In the genomic region with DNA sequence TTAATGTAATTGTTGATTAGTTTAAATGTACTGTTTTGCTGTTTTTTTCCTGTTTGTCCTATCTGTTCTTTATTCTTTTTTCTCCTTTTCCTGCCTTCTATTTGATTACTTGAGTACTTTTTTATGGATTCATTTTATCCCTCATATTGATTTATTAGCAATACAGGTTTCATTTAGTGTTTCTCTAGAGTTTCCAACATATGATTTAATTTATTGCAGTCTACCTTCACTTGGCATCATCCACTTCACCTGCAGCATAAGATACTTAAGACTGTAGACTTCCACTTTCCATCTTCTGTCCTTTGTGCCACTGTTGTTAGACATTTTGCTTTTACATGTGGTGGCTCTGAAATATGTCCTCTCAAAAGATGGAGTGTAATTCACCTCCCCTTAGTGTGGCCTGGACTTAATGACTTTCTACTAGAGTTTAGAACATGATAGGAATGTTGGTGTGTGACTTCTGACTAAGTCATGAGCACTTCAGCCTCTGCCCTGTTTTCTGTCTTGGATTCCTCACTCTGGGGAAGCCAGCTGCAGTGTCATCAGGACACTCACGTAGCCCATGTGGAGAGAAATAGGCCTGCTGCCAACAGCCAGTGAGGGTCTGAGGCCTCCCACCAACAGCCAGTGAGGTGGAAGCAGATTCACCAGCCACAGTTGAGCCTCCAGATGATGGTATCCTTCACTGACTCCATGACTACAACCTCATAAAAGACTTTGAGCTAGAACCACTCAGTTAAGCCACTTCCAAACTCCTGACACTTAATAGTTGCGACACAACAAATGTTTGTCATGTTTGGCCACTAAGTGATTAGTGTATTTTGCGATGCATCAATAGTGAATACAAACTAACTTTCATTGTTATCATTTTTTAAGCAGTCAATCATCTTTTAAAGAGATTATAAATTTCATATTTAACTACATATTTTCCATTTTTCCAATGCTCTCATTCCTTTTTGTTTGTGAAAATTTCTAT, we compare ENCODE assay signal across 29 cellular contexts.
"Had no signal": no experiment of that assay in that cellular context is flagged by ENCODE, and none has a peak within 500 bp of the region (broad histone marks: within the 10 kb centered on the region; RNA-seq: fewer than 3 reads in every experiment).

No MANE protein-coding gene starts in this region.

- H3K36me3 Mint-ChIP-seq: neural progenitor cell; stimulated activated effector memory CD8-positive, alpha-beta T cell treated with anti-CD3 and anti-CD28 coated beads, Interleukin-12 subunit alpha, Interleukin-12 subunit beta, amount 100 ng/mL, for 72 hours; type B pancreatic cell had no signal

- H3K4me2 ChIP-seq: neural progenitor cell had no signal

- H3K4me3 ChIP-seq: left lung, lower lobe of right lung, neural progenitor cell, ovary, right atrium auricular region, right lobe of liver, suprapubic skin, thoracic aorta, tibial artery, uterus had no signal

- H3K36me3 ChIP-seq: left lung, lower lobe of right lung, neural progenitor cell, ovary, right atrium auricular region, right lobe of liver, suprapubic skin, thoracic aorta, tibial artery, uterus had no signal

- H3K9ac ChIP-seq: neural progenitor cell had no signal

- H3K27me3 Mint-ChIP-seq: naive B cell; progenitor cell of endocrine pancreas; stimulated activated naive CD8-positive, alpha-beta T cell treated with anti-CD3 and anti-CD28 coated beads, Interleukin-15, Interleukin-2, amounts not matched to agents 100 ng/mL and 50 ng/mL, for 24 hours; type B pancreatic cell had no signal

- H2AFZ ChIP-seq: neural progenitor cell had no signal

- H3K4me3 Mint-ChIP-seq: immature natural killer cell; mesothelial cell of epicardium; natural killer cell; nephron progenitor cell; neural progenitor cell; stimulated activated effector memory CD8-positive, alpha-beta T cell treated with anti-CD3 and anti-CD28 coated beads, Interleukin-12 subunit alpha, Interleukin-12 subunit beta, amount 100 ng/mL, for 72 hours; stimulated activated naive CD8-positive, alpha-beta T cell treated with anti-CD3 and anti-CD28 coated beads, Interleukin-15, Interleukin-2, amounts not matched to agents 100 ng/mL and 50 ng/mL, for 24 hours; type B pancreatic cell had no signal

- H3K27ac Mint-ChIP-seq: immature natural killer cell; mesothelial cell of epicardium; natural killer cell; nephron progenitor cell; neural progenitor cell; progenitor cell of endocrine pancreas; stimulated activated effector memory CD8-positive, alpha-beta T cell treated with anti-CD3 and anti-CD28 coated beads, Interleukin-12 subunit alpha, Interleukin-12 subunit beta, amount 100 ng/mL, for 72 hours; stimulated activated naive CD8-positive, alpha-beta T cell treated with anti-CD3 and anti-CD28 coated beads, Interleukin-15, Interleukin-2, amounts not matched to agents 100 ng/mL and 50 ng/mL, for 24 hours; type B pancreatic cell had no signal

- DNase-seq: hypothalamus; immature natural killer cell; kidney; left colon; left lung; lower lobe of right lung; mammary epithelial cell; mesendoderm; naive B cell; natural killer cell; nephron progenitor cell; ovary; right lobe of liver; stimulated activated CD4-positive, alpha-beta T cell treated with anti-CD3 and anti-CD28 coated beads, Interleukin-12 subunit alpha, Interleukin-12 subunit beta, amount 100 ng/mL, for 4 hours; stimulated activated CD4-positive, alpha-beta T cell treated with anti-CD3 and anti-CD28 coated beads, Interleukin-15, amount 100 ng/mL, for 24 hours; stimulated activated CD4-positive, alpha-beta T cell treated with anti-CD3 and anti-CD28 coated beads, Interleukin-2, amount 100 ng/mL, for 24 hours; stimulated activated CD4-positive, alpha-beta T cell treated with anti-CD3 and anti-CD28 coated beads, Interleukin-4, amount 100 ng/mL, for 24 hours; stimulated activated naive CD4-positive, alpha-beta T cell; tibial artery; uterus had no signal

- H3K9me3 ChIP-seq: lower lobe of right lung, right atrium auricular region, right lobe of liver, suprapubic skin, thoracic aorta, tibial artery, uterus had no signal

- H3K4me1 ChIP-seq: left lung, lower lobe of right lung, neural progenitor cell, right atrium auricular region, right lobe of liver, suprapubic skin, tibial artery, uterus had no signal

- H3K4me1 Mint-ChIP-seq: immature natural killer cell; mesothelial cell of epicardium; naive B cell; natural killer cell; nephron progenitor cell; neural progenitor cell; stimulated activated effector memory CD8-positive, alpha-beta T cell treated with anti-CD3 and anti-CD28 coated beads, Interleukin-12 subunit alpha, Interleukin-12 subunit beta, amount 100 ng/mL, for 72 hours had no signal

- H3K27ac ChIP-seq: left lung, lower lobe of right lung, neural progenitor cell, ovary, right atrium auricular region, right lobe of liver, suprapubic skin, thoracic aorta, tibial artery, uterus had no signal

- H3K27me3 ChIP-seq: left lung, neural progenitor cell, ovary, right atrium auricular region, right lobe of liver, suprapubic skin, tibial artery, uterus had no signal
